Comparison of ENCODE assay signal across 2 cellular contexts in the genomic region with DNA sequence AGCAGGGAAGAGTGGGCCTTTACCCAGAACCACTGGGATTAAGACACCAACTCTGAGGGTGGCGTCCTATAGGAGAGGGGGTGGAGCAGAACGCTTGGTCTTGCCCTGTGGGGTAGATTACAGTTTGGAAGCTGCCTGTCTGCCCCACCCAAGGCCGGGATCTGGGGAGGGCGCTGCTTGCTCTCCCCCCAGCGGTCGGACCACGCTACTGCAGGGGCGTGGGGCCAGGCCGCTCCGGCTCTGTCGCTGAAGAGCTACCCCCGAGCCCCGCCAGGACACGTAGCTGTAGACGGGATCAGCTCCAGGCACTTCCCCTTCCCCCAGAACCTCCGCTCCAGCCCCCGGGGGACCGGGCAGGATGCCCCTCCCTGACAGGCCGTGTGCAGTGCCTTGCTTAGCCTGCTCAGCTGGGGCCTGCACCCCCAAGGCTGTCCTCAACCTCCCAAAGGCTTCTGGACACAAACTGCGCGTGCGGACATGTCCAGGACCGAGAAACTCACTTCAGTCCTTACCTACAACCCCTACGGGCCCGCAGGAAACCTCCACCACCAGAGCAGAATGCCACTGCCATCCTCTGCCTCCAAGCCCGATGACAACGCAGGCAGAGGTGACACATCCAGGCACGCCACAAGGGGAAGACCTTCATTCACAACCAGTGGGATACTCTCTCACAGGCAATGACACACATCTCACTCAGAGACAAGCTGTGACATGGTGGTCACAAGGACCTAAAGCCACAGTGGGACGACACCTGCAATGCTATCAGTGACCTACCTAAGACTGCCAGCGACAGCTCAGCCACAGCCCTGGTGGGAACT.
A peak's percentile ranks its signal among the peaks of the same experiment; 100 is the strongest.
TF ChIP-seq lines count a peak whose summit lies in the region.

No MANE protein-coding gene starts in this region.

TF ChIP-seq in GM23338, 12 proteins besides CTCF, POLR2A, EP300 and RAD21:
- TF ChIP-seq ETS1 (IDR thresholded peaks at IDR 0.05) (no peak), CREB1 (CRISPR knock-in tag; IDR thresholded peaks at IDR 0.05; ENCODE audit: low read depth) (peak; percentile 34; the same call in 1 of the 2 replicates), EZH2 (IDR thresholded peaks at IDR 0.05; ENCODE audit: low read depth, unreplicated experiment) (peak; percentile 61)

TF ChIP-seq in liver, 16 proteins besides CTCF, POLR2A, EP300 and RAD21:
- TF ChIP-seq TAF1 (conservative IDR thresholded peaks at IDR 0.05) (no peak), FOXA2 (IDR thresholded peaks at IDR 0.05) (no peak), FOXA1 (IDR thresholded peaks at IDR 0.05) (no peak), NR2F2 (IDR thresholded peaks at IDR 0.05) (no peak), GABPA (IDR thresholded peaks at IDR 0.05 in 1 of 2, conservative IDR thresholded peaks at IDR 0.05 in 1 of 2) (no peak), JUND (IDR thresholded peaks at IDR 0.05) (no peak), YY1 (IDR thresholded peaks at IDR 0.05) (no peak), HNF4A (conservative IDR thresholded peaks at IDR 0.05) (no peak), EGR1 (IDR thresholded peaks at IDR 0.05; ENCODE audit: low read depth in 2 of 2) (no peak), HNF4G (IDR thresholded peaks at IDR 0.05) (no peak), RXRA (IDR thresholded peaks at IDR 0.05) (no peak), MAX (IDR thresholded peaks at IDR 0.05) (no peak), SP1 (IDR thresholded peaks at IDR 0.05) (no peak)
- TF ChIP-seq, protein P1, sequence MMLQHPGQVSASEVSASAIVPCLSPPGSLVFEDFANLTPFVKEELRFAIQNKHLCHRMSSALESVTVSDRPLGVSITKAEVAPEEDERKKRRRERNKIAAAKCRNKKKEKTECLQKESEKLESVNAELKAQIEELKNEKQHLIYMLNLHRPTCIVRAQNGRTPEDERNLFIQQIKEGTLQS (IDR thresholded peaks at IDR 0.05): no peak
- TF ChIP-seq, protein P2, sequence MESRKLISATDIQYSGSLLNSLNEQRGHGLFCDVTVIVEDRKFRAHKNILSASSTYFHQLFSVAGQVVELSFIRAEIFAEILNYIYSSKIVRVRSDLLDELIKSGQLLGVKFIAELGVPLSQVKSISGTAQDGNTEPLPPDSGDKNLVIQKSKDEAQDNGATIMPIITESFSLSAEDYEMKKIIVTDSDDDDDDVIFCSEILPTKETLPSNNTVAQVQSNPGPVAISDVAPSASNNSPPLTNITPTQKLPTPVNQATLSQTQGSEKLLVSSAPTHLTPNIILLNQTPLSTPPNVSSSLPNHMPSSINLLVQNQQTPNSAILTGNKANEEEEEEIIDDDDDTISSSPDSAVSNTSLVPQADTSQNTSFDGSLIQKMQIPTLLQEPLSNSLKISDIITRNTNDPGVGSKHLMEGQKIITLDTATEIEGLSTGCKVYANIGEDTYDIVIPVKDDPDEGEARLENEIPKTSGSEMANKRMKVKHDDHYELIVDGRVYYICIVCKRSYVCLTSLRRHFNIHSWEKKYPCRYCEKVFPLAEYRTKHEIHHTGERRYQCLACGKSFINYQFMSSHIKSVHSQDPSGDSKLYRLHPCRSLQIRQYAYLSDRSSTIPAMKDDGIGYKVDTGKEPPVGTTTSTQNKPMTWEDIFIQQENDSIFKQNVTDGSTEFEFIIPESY (IDR thresholded peaks at IDR 0.05): no peak
- TF ChIP-seq, protein P3, sequence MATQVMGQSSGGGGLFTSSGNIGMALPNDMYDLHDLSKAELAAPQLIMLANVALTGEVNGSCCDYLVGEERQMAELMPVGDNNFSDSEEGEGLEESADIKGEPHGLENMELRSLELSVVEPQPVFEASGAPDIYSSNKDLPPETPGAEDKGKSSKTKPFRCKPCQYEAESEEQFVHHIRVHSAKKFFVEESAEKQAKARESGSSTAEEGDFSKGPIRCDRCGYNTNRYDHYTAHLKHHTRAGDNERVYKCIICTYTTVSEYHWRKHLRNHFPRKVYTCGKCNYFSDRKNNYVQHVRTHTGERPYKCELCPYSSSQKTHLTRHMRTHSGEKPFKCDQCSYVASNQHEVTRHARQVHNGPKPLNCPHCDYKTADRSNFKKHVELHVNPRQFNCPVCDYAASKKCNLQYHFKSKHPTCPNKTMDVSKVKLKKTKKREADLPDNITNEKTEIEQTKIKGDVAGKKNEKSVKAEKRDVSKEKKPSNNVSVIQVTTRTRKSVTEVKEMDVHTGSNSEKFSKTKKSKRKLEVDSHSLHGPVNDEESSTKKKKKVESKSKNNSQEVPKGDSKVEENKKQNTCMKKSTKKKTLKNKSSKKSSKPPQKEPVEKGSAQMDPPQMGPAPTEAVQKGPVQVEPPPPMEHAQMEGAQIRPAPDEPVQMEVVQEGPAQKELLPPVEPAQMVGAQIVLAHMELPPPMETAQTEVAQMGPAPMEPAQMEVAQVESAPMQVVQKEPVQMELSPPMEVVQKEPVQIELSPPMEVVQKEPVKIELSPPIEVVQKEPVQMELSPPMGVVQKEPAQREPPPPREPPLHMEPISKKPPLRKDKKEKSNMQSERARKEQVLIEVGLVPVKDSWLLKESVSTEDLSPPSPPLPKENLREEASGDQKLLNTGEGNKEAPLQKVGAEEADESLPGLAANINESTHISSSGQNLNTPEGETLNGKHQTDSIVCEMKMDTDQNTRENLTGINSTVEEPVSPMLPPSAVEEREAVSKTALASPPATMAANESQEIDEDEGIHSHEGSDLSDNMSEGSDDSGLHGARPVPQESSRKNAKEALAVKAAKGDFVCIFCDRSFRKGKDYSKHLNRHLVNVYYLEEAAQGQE (IDR thresholded peaks at IDR 0.05): no peak
